1 cellular context compared by ENCODE assay signal in the genomic region with DNA sequence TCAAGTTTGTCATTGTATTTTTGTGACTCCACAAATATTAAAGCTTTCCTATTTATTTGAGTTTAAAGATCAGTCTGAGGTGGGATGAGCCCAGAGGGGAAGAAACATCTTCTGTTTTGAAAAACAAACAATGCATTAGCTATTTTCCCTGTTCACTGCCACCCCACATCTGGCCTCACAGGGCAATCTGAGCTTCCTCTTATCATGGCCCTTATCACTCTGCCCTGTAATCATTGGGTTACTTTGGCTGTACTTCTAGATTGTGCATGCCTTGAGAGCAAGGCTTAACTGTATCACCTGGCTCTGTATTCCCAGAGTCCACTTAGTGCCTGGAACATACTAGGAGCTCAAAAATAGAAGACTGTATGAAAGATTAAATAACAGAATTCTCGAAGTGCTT.
TF ChIP-seq lines count a peak whose summit lies in the region.

No MANE protein-coding gene starts in this region.

TF ChIP-seq in HepG2, 621 proteins besides CTCF, POLR2A, EP300 and RAD21 (continued from another document and continues in another):
- TF ChIP-seq, protein P1, sequence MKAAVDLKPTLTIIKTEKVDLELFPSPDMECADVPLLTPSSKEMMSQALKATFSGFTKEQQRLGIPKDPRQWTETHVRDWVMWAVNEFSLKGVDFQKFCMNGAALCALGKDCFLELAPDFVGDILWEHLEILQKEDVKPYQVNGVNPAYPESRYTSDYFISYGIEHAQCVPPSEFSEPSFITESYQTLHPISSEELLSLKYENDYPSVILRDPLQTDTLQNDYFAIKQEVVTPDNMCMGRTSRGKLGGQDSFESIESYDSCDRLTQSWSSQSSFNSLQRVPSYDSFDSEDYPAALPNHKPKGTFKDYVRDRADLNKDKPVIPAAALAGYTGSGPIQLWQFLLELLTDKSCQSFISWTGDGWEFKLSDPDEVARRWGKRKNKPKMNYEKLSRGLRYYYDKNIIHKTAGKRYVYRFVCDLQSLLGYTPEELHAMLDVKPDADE (CRISPR knock-in tag; IDR thresholded peaks at IDR 0.05) = no peak
- TF ChIP-seq ZBTB8A (CRISPR knock-in tag; IDR thresholded peaks at IDR 0.05; ENCODE audit: borderline replicate concordance, low read depth) (no peak), ZNF121 (CRISPR knock-in tag; IDR thresholded peaks at IDR 0.05) (no peak), NFE2L2 (IDR thresholded peaks at IDR 0.05; ENCODE audit: low read length) (no peak), NFATC3 (CRISPR knock-in tag; IDR thresholded peaks at IDR 0.05) (no peak), SAP130 (CRISPR knock-in tag; IDR thresholded peaks at IDR 0.05; ENCODE audit: low read depth) (0 out of 2 replicates have a peak, but pooled peaks have one; percentile 20), JUND (CRISPR knock-in tag; IDR thresholded peaks at IDR 0.05) (peak; percentile 33; the same call in 1 of the 2 replicates), FOXC1 (CRISPR knock-in tag; IDR thresholded peaks at IDR 0.05; ENCODE audit: borderline replicate concordance) (no peak), SMAD3 (CRISPR knock-in tag; IDR thresholded peaks at IDR 0.05) (no peak), HOXA5 (CRISPR knock-in tag; IDR thresholded peaks at IDR 0.05) (no peak), ZBTB10 (CRISPR knock-in tag; IDR thresholded peaks at IDR 0.05; ENCODE audit: borderline replicate concordance) (no peak), GABPA (IDR thresholded peaks at IDR 0.05; ENCODE audit: low read depth, low read length) (no peak), GABPA (CRISPR knock-in tag; IDR thresholded peaks at IDR 0.05; ENCODE audit: low read depth) (no peak), ZNF260 (CRISPR knock-in tag; IDR thresholded peaks at IDR 0.05; ENCODE audit: borderline replicate concordance, low read depth) (no peak), BCL6 (CRISPR knock-in tag; IDR thresholded peaks at IDR 0.05) (peak; percentile 49), HNF1A (IDR thresholded peaks at IDR 0.05; ENCODE audit: low read depth) (no peak), HNF1A (CRISPR knock-in tag; IDR thresholded peaks at IDR 0.05; ENCODE audit: borderline replicate concordance) (no peak), ZFP41 (CRISPR knock-in tag; IDR thresholded peaks at IDR 0.05; ENCODE audit: borderline replicate concordance) (no peak), ZNF75D (CRISPR knock-in tag; IDR thresholded peaks at IDR 0.05; ENCODE audit: borderline replicate concordance) (no peak), RFXANK (CRISPR knock-in tag; IDR thresholded peaks at IDR 0.05) (no peak), ZMAT5 (CRISPR knock-in tag; IDR thresholded peaks at IDR 0.05; ENCODE audit: borderline replicate concordance, low read depth) (no peak), SOX13 (IDR thresholded peaks at IDR 0.05) (no peak), SOX13 (CRISPR knock-in tag; conservative IDR thresholded peaks at IDR 0.05 in 1 of 2, IDR thresholded peaks at IDR 0.05 in 1 of 2) (peak in 1 of 2 experiments; percentile 67; a peak in 2 of 4 replicates), IKZF1 (IDR thresholded peaks at IDR 0.05) (no peak), ZMYM3 (CRISPR knock-in tag; IDR thresholded peaks at IDR 0.05) (no peak), ZNF282 (IDR thresholded peaks at IDR 0.05; ENCODE audit: partially characterized antibody) (no peak), JUN (CRISPR knock-in tag; IDR thresholded peaks at IDR 0.05) (no peak), GFI1 (CRISPR knock-in tag; IDR thresholded peaks at IDR 0.05; ENCODE audit: borderline replicate concordance) (peak; percentile 68), ZSCAN9 (CRISPR knock-in tag; IDR thresholded peaks at IDR 0.05; ENCODE audit: borderline replicate concordance) (0 out of 2 replicates have a peak, but pooled peaks have one; percentile 28), GATAD1 (CRISPR knock-in tag; IDR thresholded peaks at IDR 0.05) (no peak), ZNF816 (CRISPR knock-in tag; IDR thresholded peaks at IDR 0.05; ENCODE audit: borderline replicate concordance) (no peak), STAT5B (CRISPR knock-in tag; IDR thresholded peaks at IDR 0.05) (no peak), ZSCAN25 (CRISPR knock-in tag; IDR thresholded peaks at IDR 0.05) (peak; percentile 92), MXI1 (IDR thresholded peaks at IDR 0.05; ENCODE audit: borderline replicate concordance, low read depth, low read length) (no peak), ZNF510 (CRISPR knock-in tag; IDR thresholded peaks at IDR 0.05; ENCODE audit: low read depth) (no peak), ZSCAN5A (CRISPR knock-in tag; IDR thresholded peaks at IDR 0.05; ENCODE audit: borderline replicate concordance) (no peak), AHDC1 (CRISPR knock-in tag; IDR thresholded peaks at IDR 0.05; ENCODE audit: borderline replicate concordance) (0 out of 2 replicates have a peak, but pooled peaks have one; percentile 26)
- TF ChIP-seq, protein P2, sequence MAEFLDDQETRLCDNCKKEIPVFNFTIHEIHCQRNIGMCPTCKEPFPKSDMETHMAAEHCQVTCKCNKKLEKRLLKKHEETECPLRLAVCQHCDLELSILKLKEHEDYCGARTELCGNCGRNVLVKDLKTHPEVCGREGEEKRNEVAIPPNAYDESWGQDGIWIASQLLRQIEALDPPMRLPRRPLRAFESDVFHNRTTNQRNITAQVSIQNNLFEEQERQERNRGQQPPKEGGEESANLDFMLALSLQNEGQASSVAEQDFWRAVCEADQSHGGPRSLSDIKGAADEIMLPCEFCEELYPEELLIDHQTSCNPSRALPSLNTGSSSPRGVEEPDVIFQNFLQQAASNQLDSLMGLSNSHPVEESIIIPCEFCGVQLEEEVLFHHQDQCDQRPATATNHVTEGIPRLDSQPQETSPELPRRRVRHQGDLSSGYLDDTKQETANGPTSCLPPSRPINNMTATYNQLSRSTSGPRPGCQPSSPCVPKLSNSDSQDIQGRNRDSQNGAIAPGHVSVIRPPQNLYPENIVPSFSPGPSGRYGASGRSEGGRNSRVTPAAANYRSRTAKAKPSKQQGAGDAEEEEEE (CRISPR knock-in tag; IDR thresholded peaks at IDR 0.05; ENCODE audit: borderline replicate concordance) = no peak
- TF ChIP-seq, protein P3, sequence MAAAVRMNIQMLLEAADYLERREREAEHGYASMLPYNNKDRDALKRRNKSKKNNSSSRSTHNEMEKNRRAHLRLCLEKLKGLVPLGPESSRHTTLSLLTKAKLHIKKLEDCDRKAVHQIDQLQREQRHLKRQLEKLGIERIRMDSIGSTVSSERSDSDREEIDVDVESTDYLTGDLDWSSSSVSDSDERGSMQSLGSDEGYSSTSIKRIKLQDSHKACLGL (CRISPR knock-in tag; IDR thresholded peaks at IDR 0.05) = no peak
- TF ChIP-seq, protein P4, sequence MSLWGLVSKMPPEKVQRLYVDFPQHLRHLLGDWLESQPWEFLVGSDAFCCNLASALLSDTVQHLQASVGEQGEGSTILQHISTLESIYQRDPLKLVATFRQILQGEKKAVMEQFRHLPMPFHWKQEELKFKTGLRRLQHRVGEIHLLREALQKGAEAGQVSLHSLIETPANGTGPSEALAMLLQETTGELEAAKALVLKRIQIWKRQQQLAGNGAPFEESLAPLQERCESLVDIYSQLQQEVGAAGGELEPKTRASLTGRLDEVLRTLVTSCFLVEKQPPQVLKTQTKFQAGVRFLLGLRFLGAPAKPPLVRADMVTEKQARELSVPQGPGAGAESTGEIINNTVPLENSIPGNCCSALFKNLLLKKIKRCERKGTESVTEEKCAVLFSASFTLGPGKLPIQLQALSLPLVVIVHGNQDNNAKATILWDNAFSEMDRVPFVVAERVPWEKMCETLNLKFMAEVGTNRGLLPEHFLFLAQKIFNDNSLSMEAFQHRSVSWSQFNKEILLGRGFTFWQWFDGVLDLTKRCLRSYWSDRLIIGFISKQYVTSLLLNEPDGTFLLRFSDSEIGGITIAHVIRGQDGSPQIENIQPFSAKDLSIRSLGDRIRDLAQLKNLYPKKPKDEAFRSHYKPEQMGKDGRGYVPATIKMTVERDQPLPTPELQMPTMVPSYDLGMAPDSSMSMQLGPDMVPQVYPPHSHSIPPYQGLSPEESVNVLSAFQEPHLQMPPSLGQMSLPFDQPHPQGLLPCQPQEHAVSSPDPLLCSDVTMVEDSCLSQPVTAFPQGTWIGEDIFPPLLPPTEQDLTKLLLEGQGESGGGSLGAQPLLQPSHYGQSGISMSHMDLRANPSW (CRISPR knock-in tag; IDR thresholded peaks at IDR 0.05; ENCODE audit: borderline replicate concordance) = no peak
